13 cellular contexts compared by ENCODE assay signal in genomic region chr10:85646312-85646711, GRCh38.
A peak's percentile ranks its signal among the peaks of the same experiment; 100 is the strongest.
DNase-seq lines count a peak whose midpoint lies in the region; ATAC-seq lines count a peak whose summit lies in the region.
"Had no signal": no experiment of that assay in that cellular context is flagged by ENCODE, and none has a peak within 500 bp of the region (broad histone marks: within the 10 kb centered on the region; RNA-seq: fewer than 3 reads in every experiment).

No MANE protein-coding gene starts in this region.

- CTCF ChIA-PET in activated CD4-positive, alpha-beta memory T cell treated with anti-CD3 and anti-CD28 coated beads, Interleukin-2, amount 10 ng/mL, durations not matched to agents 7 days and 5 days (lab: Charles Lee) = no interaction called here

- no peak overlapping the region for H3K4me3 Mint-ChIP-seq in activated CD4-positive, alpha-beta memory T cell treated with anti-CD3 and anti-CD28 coated beads, Interleukin-2, amount 10 ng/mL, durations not matched to agents 7 days and 5 days
- H3K4me3 Mint-ChIP-seq: CD4-positive, alpha-beta memory T cell had no signal

- no peaks in the 10 kb centered on the region for H3K9me3 Mint-ChIP-seq in activated CD4-positive, alpha-beta memory T cell treated with anti-CD3 and anti-CD28 coated beads, Interleukin-2, amount 10 ng/mL, durations not matched to agents 7 days and 5 days

- no peaks in the 10 kb centered on the region for H3K36me3 Mint-ChIP-seq in activated CD4-positive, alpha-beta memory T cell treated with anti-CD3 and anti-CD28 coated beads, Interleukin-2, amount 10 ng/mL, durations not matched to agents 7 days and 5 days (ENCODE audit: low read depth)

- no peak for ATAC-seq in HG03457 (IDR thresholded peaks at IDR 0.05; ENCODE audit: unreplicated experiment)
- ATAC-seq: left colon had no signal

- DNase-seq in DMS 273 treated with DMSO at 0.1 percent for 48 hours (lab: John Stamatoyannopoulos, UW) (peak; percentile 2), NCI-H146 treated with DMSO at 0.1 percent for 48 hours (lab: John Stamatoyannopoulos, UW; ENCODE audit: unreplicated experiment) (peak; percentile 43), SW480 (ENCODE audit: low spot score) (peak; percentile 3), kidney tubule cell (ENCODE audit: low spot score) (peak; percentile 92), cerebellar nuclear complex (lab: John Stamatoyannopoulos, UW) (no peak), CD1c-positive myeloid dendritic cell (ENCODE audit: extremely low spot score) (no peak)
- DNase-seq in activated CD4-positive, alpha-beta memory T cell treated with anti-CD3 and anti-CD28 coated beads, Interleukin-2, amount 10 ng/mL, durations not matched to agents 7 days and 5 days = no peak
- DNase-seq: amniotic stem cell; CD4-positive, alpha-beta memory T cell; esophagus squamous epithelium; left colon; T-helper 2 cell had no signal

- no peaks in the 10 kb centered on the region for H3K4me1 Mint-ChIP-seq in activated CD4-positive, alpha-beta memory T cell treated with anti-CD3 and anti-CD28 coated beads, Interleukin-2, amount 10 ng/mL, durations not matched to agents 7 days and 5 days

- POLR2A ChIA-PET in activated CD4-positive, alpha-beta memory T cell treated with anti-CD3 and anti-CD28 coated beads, Interleukin-2, amount 10 ng/mL, durations not matched to agents 7 days and 5 days (lab: Charles Lee) = no interaction called here

- H3K27me3 Mint-ChIP-seq in activated CD4-positive, alpha-beta memory T cell treated with anti-CD3 and anti-CD28 coated beads, Interleukin-2, amount 10 ng/mL, durations not matched to agents 7 days and 5 days = no peaks in the 10 kb centered on the region
- H3K27me3 Mint-ChIP-seq: CD4-positive, alpha-beta memory T cell had no signal

- no peak overlapping the region for H3K27ac Mint-ChIP-seq in activated CD4-positive, alpha-beta memory T cell treated with anti-CD3 and anti-CD28 coated beads, Interleukin-2, amount 10 ng/mL, durations not matched to agents 7 days and 5 days
- H3K27ac Mint-ChIP-seq: CD4-positive, alpha-beta memory T cell had no signal

Comparison
In these comparisons a context has a peak if more than half of its experiments do, and no peak if none do; other contexts are left out.
1. DNase-seq: peak in DMS 273 treated with DMSO at 0.1 percent for 48 hours (single experiment), NCI-H146 treated with DMSO at 0.1 percent for 48 hours (single experiment), SW480 (single experiment) and kidney tubule cell (single experiment); none in cerebellar nuclear complex (0 of 2), activated CD4-positive, alpha-beta memory T cell treated with anti-CD3 and anti-CD28 coated beads, Interleukin-2, amount 10 ng/mL, durations not matched to agents 7 days and 5 days (single experiment) and CD1c-positive myeloid dendritic cell (single experiment).